In the genomic region with DNA sequence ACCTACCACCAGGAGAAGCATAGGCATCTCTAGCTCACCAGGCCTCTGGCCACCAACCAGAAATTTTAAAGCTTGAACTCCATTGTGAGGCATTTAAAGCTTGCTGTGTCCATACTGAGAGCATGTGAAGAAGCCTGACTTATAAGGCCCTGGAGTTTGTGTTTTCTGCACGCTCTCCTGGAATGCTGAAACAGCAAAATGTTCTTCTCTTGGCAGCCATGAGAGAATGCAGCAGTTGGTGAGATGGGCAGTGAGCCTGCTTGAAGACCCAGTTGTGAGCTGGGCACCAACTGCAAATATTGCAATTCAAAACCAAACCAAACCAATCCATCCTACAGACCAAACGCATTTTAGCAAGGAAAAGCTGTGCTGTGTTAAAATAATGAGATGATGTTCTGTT, we compare ENCODE assay signal across 30 cellular contexts.
"Had no signal": no experiment of that assay in that cellular context is flagged by ENCODE, and none has a peak within 500 bp of the region (broad histone marks: within the 10 kb centered on the region; RNA-seq: fewer than 3 reads in every experiment).

No MANE protein-coding gene starts in this region.

- H3K4me3 Mint-ChIP-seq: activated CD4-positive, alpha-beta memory T cell treated with anti-CD3 and anti-CD28 coated beads for 36 hours; activated CD4-positive, alpha-beta T cell treated with anti-CD3 and anti-CD28 coated beads, Interleukin-2, amount 10 ng/mL, durations not matched to agents 24 days and 14 days; natural killer cell; stimulated activated memory B cell treated with anti-CD40 and anti-IgM and Interleukin-4, amounts not matched to agents 10 μg/mL and 1 μg/mL and 100 μg/mL, for 72 hours; stimulated activated naive CD8-positive, alpha-beta T cell treated with anti-CD3 and anti-CD28 coated beads, Interleukin-15, amount 100 ng/mL, for 72 hours had no signal

- H3K36me3 ChIP-seq: esophagus squamous epithelium, left ventricle myocardium inferior, tibial nerve had no signal

- DNase-seq: activated CD4-positive, alpha-beta memory T cell treated with anti-CD3 and anti-CD28 coated beads for 36 hours; activated CD4-positive, alpha-beta T cell treated with anti-CD3 and anti-CD28 coated beads, Interleukin-2, amount 10 ng/mL, durations not matched to agents 24 days and 14 days; activated CD4-positive, CD25-positive, alpha-beta regulatory T cell treated with anti-CD3 and anti-CD28 coated beads, Interleukin-2, amount 50 U/mL, for 72 hours; activated CD8-positive, alpha-beta memory T cell treated with anti-CD3 and anti-CD28 coated beads, Interleukin-2, amount 50 U/mL, for 4 hours; activated gamma-delta T cell; activated naive CD4-positive, alpha-beta T cell treated with anti-CD3 and anti-CD28 coated beads, Interleukin-2, amount 50 U/mL, for 16 hours; activated T-cell treated with anti-CD3 and anti-CD28 coated beads, Interleukin-2, amount 50 U/mL, for 1 hour; amniotic stem cell; caudate nucleus; dermis blood vessel endothelial cell; effector CD8-positive, alpha-beta T cell; esophagus squamous epithelium; glutamatergic neuron; islet precursor cell; left ventricle myocardium inferior; natural killer cell; small intestine; stimulated activated CD4-positive, alpha-beta T cell treated with anti-CD3 and anti-CD28 coated beads, Interleukin-1b, Interleukin-23, amount 100 ng/mL, for 48 hours; stimulated activated CD4-positive, alpha-beta T cell treated with anti-CD3 and anti-CD28 coated beads, Interleukin-4, amount 100 ng/mL, for 4 hours; stimulated activated CD8-positive, alpha-beta memory T cell treated with anti-CD3 and anti-CD28 coated beads, Interleukin-4, amount 100 ng/mL, for 48 hours; stimulated activated naive CD8-positive, alpha-beta T cell treated with anti-CD3 and anti-CD28 coated beads, Interleukin-15, amount 100 ng/mL, for 72 hours; T-helper 2 cell had no signal

- H3K27ac ChIP-seq: epithelial cell of prostate, esophagus squamous epithelium, tibial nerve had no signal

- ATAC-seq: natural killer cell; sciatic nerve; stimulated activated memory B cell treated with anti-CD40 and anti-IgM and Interleukin-4, amounts not matched to agents 10 μg/mL and 1 μg/mL and 100 μg/mL, for 72 hours; stimulated activated naive CD8-positive, alpha-beta T cell treated with anti-CD3 and anti-CD28 coated beads, Interleukin-15, amount 100 ng/mL, for 72 hours had no signal

- H3K27me3 Mint-ChIP-seq: activated CD4-positive, alpha-beta memory T cell treated with anti-CD3 and anti-CD28 coated beads for 36 hours; activated CD4-positive, alpha-beta T cell treated with anti-CD3 and anti-CD28 coated beads, Interleukin-2, amount 10 ng/mL, durations not matched to agents 24 days and 14 days; stimulated activated memory B cell treated with anti-CD40 and anti-IgM and Interleukin-4, amounts not matched to agents 10 μg/mL and 1 μg/mL and 100 μg/mL, for 72 hours; stimulated activated naive CD8-positive, alpha-beta T cell treated with anti-CD3 and anti-CD28 coated beads, Interleukin-15, amount 100 ng/mL, for 72 hours had no signal

- FAIRE-seq: astrocyte, endometrium, frontal cortex, small intestine had no signal

- H3K36me3 Mint-ChIP-seq: activated CD4-positive, alpha-beta memory T cell treated with anti-CD3 and anti-CD28 coated beads for 36 hours; natural killer cell; stimulated activated memory B cell treated with anti-CD40 and anti-IgM and Interleukin-4, amounts not matched to agents 10 μg/mL and 1 μg/mL and 100 μg/mL, for 72 hours had no signal

- H3K27ac Mint-ChIP-seq: activated CD4-positive, alpha-beta memory T cell treated with anti-CD3 and anti-CD28 coated beads for 36 hours; activated CD4-positive, alpha-beta T cell treated with anti-CD3 and anti-CD28 coated beads, Interleukin-2, amount 10 ng/mL, durations not matched to agents 24 days and 14 days; natural killer cell; stimulated activated memory B cell treated with anti-CD40 and anti-IgM and Interleukin-4, amounts not matched to agents 10 μg/mL and 1 μg/mL and 100 μg/mL, for 72 hours had no signal

- H3K4me1 Mint-ChIP-seq: natural killer cell; stimulated activated memory B cell treated with anti-CD40 and anti-IgM and Interleukin-4, amounts not matched to agents 10 μg/mL and 1 μg/mL and 100 μg/mL, for 72 hours had no signal

- H3K4me3 ChIP-seq: esophagus squamous epithelium, left ventricle myocardium inferior, lung, tibial nerve had no signal

- H3K9me3 Mint-ChIP-seq: activated CD4-positive, alpha-beta memory T cell treated with anti-CD3 and anti-CD28 coated beads for 36 hours; natural killer cell; stimulated activated memory B cell treated with anti-CD40 and anti-IgM and Interleukin-4, amounts not matched to agents 10 μg/mL and 1 μg/mL and 100 μg/mL, for 72 hours; stimulated activated naive CD8-positive, alpha-beta T cell treated with anti-CD3 and anti-CD28 coated beads, Interleukin-15, amount 100 ng/mL, for 72 hours had no signal

- H3K27me3 ChIP-seq: esophagus squamous epithelium, tibial nerve had no signal

- H3K9me3 ChIP-seq: esophagus squamous epithelium, left ventricle myocardium inferior, tibial nerve had no signal
